In genomic region chr22:36218648-36219047, GRCh38 we compare ENCODE assay signal across 27 cellular contexts. TPM values are rescaled to one million over a fixed set of nuclear protein-coding genes. Genes with fewer than 3 reads are reported as not detected.
"Had no signal": no experiment of that assay in that cellular context is flagged by ENCODE, and none has a peak within 500 bp of the region (broad histone marks: within the 10 kb centered on the region; RNA-seq: fewer than 3 reads in every experiment).

No MANE protein-coding gene starts in this region.

- H3K4me3 ChIP-seq: esophagus squamous epithelium, heart right ventricle, left lung, mucosa of descending colon, prostate gland, right atrium auricular region, sigmoid colon, stomach, thyroid gland, vagina had no signal

- H3K4me1 ChIP-seq: vagina had no signal

- H3K36me3 ChIP-seq: esophagus squamous epithelium, heart right ventricle, left lung, neutrophil, prostate gland, right atrium auricular region, sigmoid colon, stomach, thyroid gland, vagina had no signal

- H3K27me3 ChIP-seq: heart right ventricle, left lung, right atrium auricular region, sigmoid colon, stomach, thyroid gland, vagina had no signal

- H3K9me3 ChIP-seq: esophagus squamous epithelium, heart right ventricle, left lung, mucosa of descending colon, neutrophil, prostate gland, right atrium auricular region, sigmoid colon, stomach, thyroid gland, vagina had no signal

- DNase-seq: dermis blood vessel endothelial cell; effector memory CD8-positive, alpha-beta T cell; erythroblast; esophagus squamous epithelium; foreskin melanocyte; glutamatergic neuron; heart right ventricle; hippocampal formation; left cardiac atrium; left lung; mesenchymal stem cell; mucosa of descending colon; naive B cell; sigmoid colon; stimulated activated CD4-positive, alpha-beta T cell treated with anti-CD3 and anti-CD28 coated beads, Interleukin-2, amount 100 ng/mL, for 24 hours; stimulated activated CD4-positive, alpha-beta T cell treated with anti-CD3 and anti-CD28 coated beads, Interleukin-4, amount 100 ng/mL, for 24 hours; stimulated activated naive CD4-positive, alpha-beta T cell treated with Interleukin-2 at 50 U/mL for 16 hours; stomach; thyroid gland; trophoblast cell had no signal

- H3K27ac ChIP-seq: esophagus squamous epithelium, heart right ventricle, left lung, neutrophil, prostate gland, right atrium auricular region, sigmoid colon, stomach, thyroid gland, vagina had no signal

RNA-seq across cellular contexts. Expression of gene APOL4, which starts 17.0 kb away (rescaled TPM):
- total RNA-seq: kidney epithelial cell, neural crest cell, osteocyte had no signal

RNA-seq across cellular contexts. Expression of gene APOL1, which starts 34.3 kb away (rescaled TPM):
- total RNA-seq: neural crest cell had no signal

RNA-seq across cellular contexts. Expression of gene APOL3, which starts 58.1 kb away (rescaled TPM):
- total RNA-seq: neural crest cell had no signal
